ENCODE assay signal across 8 cellular contexts in genomic region chr16:30096105-30096861, GRCh38. TPM values are rescaled to one million over a fixed set of nuclear protein-coding genes. Genes with fewer than 3 reads are reported as not detected.
DNase-seq lines count a peak whose midpoint lies in the region; ATAC-seq and TF ChIP-seq lines count a peak whose summit lies in the region.

Gene YPEL3 (minus strand): TSS chr16:30096213. CDS start chr16:30095482, 731 bp downstream.

- peak within 1 kb of the TSS; percentile 90; the same call in 1 of the 2 replicates for H2AFZ ChIP-seq in OCI-LY1 (ENCODE audit: low read length)

- H3K4me2 ChIP-seq in OCI-LY1 (ENCODE audit: low read length): peak within 1 kb of the TSS; percentile 99

- peaks cover 35% of the 10 kb centered on the region for H3K4me1 Mint-ChIP-seq in activated T-cell treated with anti-CD3 and anti-CD28 coated beads, Interleukin-2, amount 50 U/mL, for 4 hours (ENCODE audit: low read depth)

- peaks cover 19% of the 10 kb centered on the region for H3K9me3 Mint-ChIP-seq in activated T-cell treated with anti-CD3 and anti-CD28 coated beads, Interleukin-2, amount 50 U/mL, for 4 hours

- peak; percentile 49 for DNase-seq in A172 (ENCODE audit: low spot score)
- DNase-seq in HL-60 (ENCODE audit: low read depth in 1 of 2, low spot score in 1 of 2): peak in 1 of 2 experiments; percentile 34
- peak; percentile 81 for DNase-seq in activated T-cell treated with anti-CD3 and anti-CD28 coated beads, Interleukin-2, amount 50 U/mL, for 4 hours
- DNase-seq in epithelial cell of proximal tubule (ENCODE audit: low read depth): no peak
- peak; percentile 94 to 97 (median 95) for DNase-seq in mucosa of descending colon
- peak; percentile 80 to 85 for DNase-seq in stimulated activated CD8-positive, alpha-beta memory T cell treated with anti-CD3 and anti-CD28 coated beads, Interleukin-2, amount 100 ng/mL, for 48 hours (ENCODE audit: low read depth in 2 of 2)

- peaks cover 17% of the 10 kb centered on the region; the same call in 1 of the 2 replicates for H3K36me3 ChIP-seq in OCI-LY1 (ENCODE audit: insufficient read depth, low read length)
- H3K36me3 ChIP-seq in mucosa of descending colon (ENCODE audit: low read depth): no peaks in the 10 kb centered on the region

- H3F3A ChIP-seq in OCI-LY1 (ENCODE audit: insufficient read depth, low read length): no peaks in the 10 kb centered on the region; the same call in 1 of the 2 replicates

- H3K9me2 ChIP-seq in OCI-LY1 (ENCODE audit: low read depth, low read length): no peaks in the 10 kb centered on the region

- H3K27ac ChIP-seq in HL-60 (replicated peaks) (0 out of 2 replicates have a peak within 1 kb of the TSS, but pooled peaks have one; percentile 29), OCI-LY1 (ENCODE audit: low read depth, low read length, poor library complexity, severe bottlenecking) (peak within 1 kb of the TSS; percentile 88)

- intact Hi-C loops in mucosa of descending colon (cut with DNase I, micrococcal nuclease): no loop called here

- peaks cover 46% of the 10 kb centered on the region for H3K4me1 ChIP-seq in OCI-LY1 (ENCODE audit: insufficient read depth, low read length, severe bottlenecking)
- H3K4me1 ChIP-seq in mucosa of descending colon (ENCODE audit: low read depth): peaks cover 24% of the 10 kb centered on the region

- no peaks in the 10 kb centered on the region for H3K79me2 ChIP-seq in OCI-LY1 (ENCODE audit: insufficient read depth, low read length)

- no peaks in the 10 kb centered on the region for H3K27me3 ChIP-seq in HL-60 (ENCODE audit: insufficient read depth, poor library complexity, severe bottlenecking)
- no peaks in the 10 kb centered on the region for H3K27me3 ChIP-seq in OCI-LY1 (ENCODE audit: insufficient read depth, low read length)

- no peak for TF ChIP-seq CTCF in HL-60 (IDR thresholded peaks at IDR 0.05; ENCODE audit: insufficient read depth, low read length)
- no peak for TF ChIP-seq CTCF in OCI-LY1 (IDR thresholded peaks at IDR 0.05; ENCODE audit: low read length)
- no peak for TF ChIP-seq CTCF in epithelial cell of proximal tubule (conservative IDR thresholded peaks at IDR 0.05; ENCODE audit: low read depth, low read length)
- TF ChIP-seq CTCF in mucosa of descending colon (IDR thresholded peaks at IDR 0.05): no peak

- ATAC-seq in GM18867 (IDR thresholded peaks at IDR 0.05; ENCODE audit: unreplicated experiment): peak; percentile 59
- peak; percentile 62 to 63 for ATAC-seq in activated T-cell treated with anti-CD3 and anti-CD28 coated beads, Interleukin-2, amount 50 U/mL, for 4 hours
- ATAC-seq in mucosa of descending colon: peak; percentile 81

- peak within 1 kb of the TSS; percentile 90 for H3K9ac ChIP-seq in OCI-LY1 (ENCODE audit: low read length)

- H3K9me3 ChIP-seq in OCI-LY1 (ENCODE audit: low read length) (peaks cover 22% of the 10 kb centered on the region), mucosa of descending colon (peaks cover 5% of the 10 kb centered on the region)

- no peaks in the 10 kb centered on the region for H4K20me1 ChIP-seq in OCI-LY1 (ENCODE audit: insufficient read depth, low read length)

- no peaks in the 10 kb centered on the region for H3K27me3 Mint-ChIP-seq in activated T-cell treated with anti-CD3 and anti-CD28 coated beads, Interleukin-2, amount 50 U/mL, for 4 hours (ENCODE audit: low read depth)

- H3K4me3 Mint-ChIP-seq in activated T-cell treated with anti-CD3 and anti-CD28 coated beads, Interleukin-2, amount 50 U/mL, for 4 hours: peak within 1 kb of the TSS; percentile 85

- H3K4me3 ChIP-seq in HL-60 (replicated peaks; ENCODE audit: insufficient read depth, low read length) (no peak within 1 kb of the TSS), OCI-LY1 (ENCODE audit: low read depth, low read length, poor library complexity, severe bottlenecking) (peak within 1 kb of the TSS; percentile 78), epithelial cell of proximal tubule (ENCODE audit: low read depth, low read length) (peak within 1 kb of the TSS; percentile 76), mucosa of descending colon (peak within 1 kb of the TSS; percentile 57)

- H3K36me3 Mint-ChIP-seq in activated T-cell treated with anti-CD3 and anti-CD28 coated beads, Interleukin-2, amount 50 U/mL, for 4 hours (ENCODE audit: insufficient read depth): peaks cover 5% of the 10 kb centered on the region

RNA-seq across cellular contexts. Expression of gene YPEL3, which starts in this region (rescaled TPM):
- 2.9 and 7.5 TPM in 2 replicates for total RNA-seq in A172 (2014; rRNA removed; shearing (Covaris generic))
- total RNA-seq in activated T-cell treated with anti-CD3 and anti-CD28 coated beads, Interleukin-2, amount 50 U/mL, for 4 hours: 1 to 10 TPM; 4.4 to 7.2 (median 6.1) TPM
- total RNA-seq in epithelial cell of proximal tubule: 16.0 and 41.3 TPM in 2 replicates
- 10 to 100 TPM; 30.5 to 78.4 (median 69.3) TPM for total RNA-seq in mucosa of descending colon
